Comparison of ENCODE assay signal across 14 cellular contexts in genomic region chr10:61918140-61918539, GRCh38.
"Had no signal": no experiment of that assay in that cellular context is flagged by ENCODE, and none has a peak within 500 bp of the region (broad histone marks: within the 10 kb centered on the region; RNA-seq: fewer than 3 reads in every experiment).

No MANE protein-coding gene starts in this region.

- H3K27me3 ChIP-seq: thyroid gland, uterus had no signal

- H3K36me3 ChIP-seq: thyroid gland, uterus had no signal

- H3K4me3 ChIP-seq: coronary artery, skin epidermis, thyroid gland, uterus had no signal

- H3K27ac Mint-ChIP-seq: activated CD8-positive, alpha-beta memory T cell treated with anti-CD3 and anti-CD28 coated beads, Interleukin-2, amount 10 ng/mL, durations not matched to agents 7 days and 5 days had no signal

- FAIRE-seq: frontal cortex had no signal

- H3K27ac ChIP-seq: coronary artery, skin epidermis, thyroid gland, uterus had no signal

- ATAC-seq: activated CD8-positive, alpha-beta memory T cell treated with anti-CD3 and anti-CD28 coated beads, Interleukin-2, amount 10 ng/mL, durations not matched to agents 7 days and 5 days; activated T-cell treated with anti-CD3 and anti-CD28 coated beads, Interleukin-2, amount 50 U/mL, for 4 hours; left ventricle myocardium superior had no signal

- H3K4me1 ChIP-seq: thyroid gland, uterus had no signal

- H3K27me3 Mint-ChIP-seq: activated CD8-positive, alpha-beta memory T cell treated with anti-CD3 and anti-CD28 coated beads, Interleukin-2, amount 10 ng/mL, durations not matched to agents 7 days and 5 days had no signal

- H3K4me3 Mint-ChIP-seq: activated CD8-positive, alpha-beta memory T cell treated with anti-CD3 and anti-CD28 coated beads, Interleukin-2, amount 10 ng/mL, durations not matched to agents 7 days and 5 days; activated T-cell treated with anti-CD3 and anti-CD28 coated beads, Interleukin-2, amount 50 U/mL, for 4 hours had no signal

- DNase-seq: activated CD4-positive, alpha-beta T cell treated with anti-CD3 and anti-CD28 coated beads, Interleukin-2, amount 50 U/mL, for 1 hour; activated CD8-positive, alpha-beta memory T cell treated with anti-CD3 and anti-CD28 coated beads, Interleukin-2, amount 10 ng/mL, durations not matched to agents 7 days and 5 days; activated T-cell treated with anti-CD3 and anti-CD28 coated beads, Interleukin-2, amount 50 U/mL, for 4 hours; caudate nucleus; effector CD8-positive, alpha-beta T cell; islet precursor cell; left ventricle myocardium superior; mesendoderm; T-helper 2 cell; thyroid gland; uterus had no signal

- H3K9me3 ChIP-seq: thyroid gland, uterus had no signal
